9 cellular contexts compared by ENCODE assay signal in genomic region chr1:43994794-43995790, GRCh38. TPM values are rescaled to one million over a fixed set of nuclear protein-coding genes. Genes with fewer than 3 reads are reported as not detected.
DNase-seq lines count a peak whose midpoint lies in the region; ATAC-seq and TF ChIP-seq lines count a peak whose summit lies in the region.
"Had no signal": no experiment of that assay in that cellular context is flagged by ENCODE, and none has a peak within 500 bp of the region (broad histone marks: within the 10 kb centered on the region; RNA-seq: fewer than 3 reads in every experiment).

No MANE protein-coding gene starts in this region.

- H3K4me3 ChIP-seq in GM12864 (ENCODE audit: low read depth, low read length) (no peak overlapping the region), dorsolateral prefrontal cortex (no peak overlapping the region), gastroesophageal sphincter (no peak overlapping the region), suprapubic skin (no peak overlapping the region)
- H3K4me3 ChIP-seq: SK-N-MC had no signal

- no peak for TF ChIP-seq EP300 in gastroesophageal sphincter (IDR thresholded peaks at IDR 0.05)
- no peak for TF ChIP-seq EP300 in suprapubic skin (IDR thresholded peaks at IDR 0.05)

- H3K4me1 ChIP-seq in gastroesophageal sphincter (peaks cover 0 to 33% (median 7%) of the 10 kb centered on the region in 3 donors), suprapubic skin (peaks cover 25% of the 10 kb centered on the region)

- WGBS in gastroesophageal sphincter (ENCODE audit: low coverage in 1 of 2), 2 donors = 42 to 60% methylated on average over 1 to 4 of the region's 15 CpGs
- 81% methylated on average over 10 of the region's 15 CpGs for WGBS in suprapubic skin

- peak overlapping the region in 33 of 59 donors; percentile 10 to 80 (median 64) for H3K27ac ChIP-seq in dorsolateral prefrontal cortex
- H3K27ac ChIP-seq in gastroesophageal sphincter = no peak overlapping the region
- H3K27ac ChIP-seq in suprapubic skin = no peak overlapping the region
- H3K27ac ChIP-seq: SK-N-MC had no signal

- H3K36me3 ChIP-seq in gastroesophageal sphincter (peaks cover 0 to 9% of the 10 kb centered on the region in 2 donors), suprapubic skin (peaks cover 6% of the 10 kb centered on the region)

- in situ Hi-C loops in ACHN (cut with HindIII; ENCODE audit: low pct_ligation_motif_present, low pct_unique_long_range_greater_than_20kb, low sequenced_read_pairs) = no loop called here

- H3K27me3 ChIP-seq in dorsolateral prefrontal cortex (no peaks in the 10 kb centered on the region), gastroesophageal sphincter (no peaks in the 10 kb centered on the region), suprapubic skin (no peaks in the 10 kb centered on the region)

- intact Hi-C loops in dorsolateral prefrontal cortex (cut with DNase I) = loop anchor here in 1 of 2 donors (5.0 kb wide), 1 partner anchor 317 kb away; no protein-coding TSS in a partner anchor

- TF ChIP-seq POLR2A in gastroesophageal sphincter (IDR thresholded peaks at IDR 0.05) = no peak
- TF ChIP-seq POLR2A in suprapubic skin (IDR thresholded peaks at IDR 0.05) = no peak

- DNase-seq in ACHN (peak; percentile 36), GM12864 (ENCODE audit: low read depth) (no peak), NOMO-1 (lab: John Stamatoyannopoulos, UW; ENCODE audit: unreplicated experiment in 2 of 2) (peak; percentile 47 to 55), dorsolateral prefrontal cortex (no peak), suprapubic skin (ENCODE audit: low spot score in 2 of 2) (no peak), hippocampal formation (lab: John Stamatoyannopoulos, UW) (no peak)

- TF ChIP-seq CTCF in GM12864 (IDR thresholded peaks at IDR 0.05; ENCODE audit: low read depth, low read length, missing control alignments) (peak; percentile 56), dorsolateral prefrontal cortex (IDR thresholded peaks at IDR 0.05 in 54 of 56, conservative IDR thresholded peaks at IDR 0.05 in 2 of 56; ENCODE audit: low read depth in 1 of 56, partially characterized antibody in 56 of 56) (peak in 24 of 56 donors; percentile 9 to 41 (median 22)), gastroesophageal sphincter (IDR thresholded peaks at IDR 0.05) (peak in 1 of 4 experiments; percentile 17), suprapubic skin (IDR thresholded peaks at IDR 0.05) (no peak)

- ATAC-seq in gastroesophageal sphincter (no peak), GM21528 (IDR thresholded peaks at IDR 0.05; ENCODE audit: low FRiP score, unreplicated experiment) (no peak)

- no peaks in the 10 kb centered on the region for H3K9me3 ChIP-seq in gastroesophageal sphincter
- H3K9me3 ChIP-seq in suprapubic skin = no peaks in the 10 kb centered on the region

RNA-seq across cellular contexts. Expression of gene CCDC24, which starts 3.7 kb away (rescaled TPM):
- total RNA-seq in dorsolateral prefrontal cortex = 10 to 100 TPM in 119 of 120 experiments, 1 to 10 TPM in 1; 9.0 to 34.0 (median 18.6) TPM
- 1 to 10 TPM; 5.0 to 6.2 (median 5.5) TPM for total RNA-seq in gastroesophageal sphincter
- 1 to 10 TPM; 1.6 to 7.8 (median 3.7) TPM for total RNA-seq in suprapubic skin

RNA-seq across cellular contexts. Expression of gene B4GALT2, which starts 16.1 kb away (rescaled TPM):
- 10 to 100 TPM; 33.5 to 97.8 (median 48.8) TPM for total RNA-seq in dorsolateral prefrontal cortex
- total RNA-seq in gastroesophageal sphincter = 100 to 1,000 TPM in 1 of 4 donors, 10 to 100 TPM in 3; 34.4 to 129 (median 37.6) TPM
- 10 to 100 TPM; 21.4 to 51.4 (median 41.0) TPM for total RNA-seq in suprapubic skin

RNA-seq across cellular contexts. Expression of gene ATP6V0B, which starts 20.3 kb away (rescaled TPM):
- total RNA-seq in dorsolateral prefrontal cortex (100 to 1,000 TPM; 112 to 276 (median 202) TPM), gastroesophageal sphincter (100 to 1,000 TPM in 1 of 4 donors, 10 to 100 TPM in 3; 67.9 to 107 (median 89.9) TPM), suprapubic skin (100 to 1,000 TPM in 3 of 4 donors, 10 to 100 TPM in 1; 95.2 to 193 (median 150) TPM)

RNA-seq across cellular contexts. Expression of gene DPH2, which starts 25.3 kb away (rescaled TPM):
- total RNA-seq in dorsolateral prefrontal cortex (10 to 100 TPM; 12.0 to 31.1 (median 20.7) TPM), gastroesophageal sphincter (10 to 100 TPM; 23.5 to 41.9 (median 32.5) TPM), suprapubic skin (10 to 100 TPM; 27.8 to 64.4 (median 39.8) TPM)

RNA-seq across cellular contexts. Expression of gene SLC6A9, which starts 36.2 kb away (rescaled TPM):
- 10 to 100 TPM; 10.7 to 88.7 (median 26.9) TPM for total RNA-seq in dorsolateral prefrontal cortex
- total RNA-seq in gastroesophageal sphincter = 10 to 100 TPM in 1 of 4 donors, 1 to 10 TPM in 3; 1.8 to 14.2 (median 7.5) TPM
- 10 to 100 TPM; 59.2 to 95.4 (median 84.5) TPM for total RNA-seq in suprapubic skin

Comparison
In these comparisons a context has a peak if more than half of its experiments do, and no peak if none do; other contexts are left out.
1. DNase-seq: peak in ACHN (single experiment) and NOMO-1 (2 of 2); none in GM12864 (single experiment), dorsolateral prefrontal cortex (0 of 10), suprapubic skin (0 of 2) and hippocampal formation (0 of 2).
2. H3K27ac ChIP-seq: peak in dorsolateral prefrontal cortex (33 of 59); none in gastroesophageal sphincter (0 of 4) and suprapubic skin (single experiment).